In genomic region chr14:89641495-89642162, GRCh38 we compare ENCODE assay signal across 1 cellular context.
TF ChIP-seq lines count a peak whose summit lies in the region.

No MANE protein-coding gene starts in this region.

TF ChIP-seq in HepG2, 621 proteins besides CTCF, POLR2A, EP300 and RAD21 (continued from another document and continues in another):
- TF ChIP-seq, protein P1, sequence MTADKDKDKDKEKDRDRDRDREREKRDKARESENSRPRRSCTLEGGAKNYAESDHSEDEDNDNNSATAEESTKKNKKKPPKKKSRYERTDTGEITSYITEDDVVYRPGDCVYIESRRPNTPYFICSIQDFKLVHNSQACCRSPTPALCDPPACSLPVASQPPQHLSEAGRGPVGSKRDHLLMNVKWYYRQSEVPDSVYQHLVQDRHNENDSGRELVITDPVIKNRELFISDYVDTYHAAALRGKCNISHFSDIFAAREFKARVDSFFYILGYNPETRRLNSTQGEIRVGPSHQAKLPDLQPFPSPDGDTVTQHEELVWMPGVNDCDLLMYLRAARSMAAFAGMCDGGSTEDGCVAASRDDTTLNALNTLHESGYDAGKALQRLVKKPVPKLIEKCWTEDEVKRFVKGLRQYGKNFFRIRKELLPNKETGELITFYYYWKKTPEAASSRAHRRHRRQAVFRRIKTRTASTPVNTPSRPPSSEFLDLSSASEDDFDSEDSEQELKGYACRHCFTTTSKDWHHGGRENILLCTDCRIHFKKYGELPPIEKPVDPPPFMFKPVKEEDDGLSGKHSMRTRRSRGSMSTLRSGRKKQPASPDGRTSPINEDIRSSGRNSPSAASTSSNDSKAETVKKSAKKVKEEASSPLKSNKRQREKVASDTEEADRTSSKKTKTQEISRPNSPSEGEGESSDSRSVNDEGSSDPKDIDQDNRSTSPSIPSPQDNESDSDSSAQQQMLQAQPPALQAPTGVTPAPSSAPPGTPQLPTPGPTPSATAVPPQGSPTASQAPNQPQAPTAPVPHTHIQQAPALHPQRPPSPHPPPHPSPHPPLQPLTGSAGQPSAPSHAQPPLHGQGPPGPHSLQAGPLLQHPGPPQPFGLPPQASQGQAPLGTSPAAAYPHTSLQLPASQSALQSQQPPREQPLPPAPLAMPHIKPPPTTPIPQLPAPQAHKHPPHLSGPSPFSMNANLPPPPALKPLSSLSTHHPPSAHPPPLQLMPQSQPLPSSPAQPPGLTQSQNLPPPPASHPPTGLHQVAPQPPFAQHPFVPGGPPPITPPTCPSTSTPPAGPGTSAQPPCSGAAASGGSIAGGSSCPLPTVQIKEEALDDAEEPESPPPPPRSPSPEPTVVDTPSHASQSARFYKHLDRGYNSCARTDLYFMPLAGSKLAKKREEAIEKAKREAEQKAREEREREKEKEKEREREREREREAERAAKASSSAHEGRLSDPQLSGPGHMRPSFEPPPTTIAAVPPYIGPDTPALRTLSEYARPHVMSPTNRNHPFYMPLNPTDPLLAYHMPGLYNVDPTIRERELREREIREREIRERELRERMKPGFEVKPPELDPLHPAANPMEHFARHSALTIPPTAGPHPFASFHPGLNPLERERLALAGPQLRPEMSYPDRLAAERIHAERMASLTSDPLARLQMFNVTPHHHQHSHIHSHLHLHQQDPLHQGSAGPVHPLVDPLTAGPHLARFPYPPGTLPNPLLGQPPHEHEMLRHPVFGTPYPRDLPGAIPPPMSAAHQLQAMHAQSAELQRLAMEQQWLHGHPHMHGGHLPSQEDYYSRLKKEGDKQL (CRISPR knock-in tag; IDR thresholded peaks at IDR 0.05; ENCODE audit: low read depth) = no peak
- TF ChIP-seq ASH2L (IDR thresholded peaks at IDR 0.05; ENCODE audit: insufficient read length, low read depth, low read length) (peak; percentile 56), HDAC1 (CRISPR knock-in tag; IDR thresholded peaks at IDR 0.05) (0 out of 2 replicates have a peak, but pooled peaks have one; percentile 35), ZNF501 (CRISPR knock-in tag; IDR thresholded peaks at IDR 0.05) (no peak), ZNF792 (CRISPR knock-in tag; IDR thresholded peaks at IDR 0.05) (0 out of 2 replicates have a peak, but pooled peaks have one; percentile 21), RXRB (CRISPR knock-in tag; IDR thresholded peaks at IDR 0.05; ENCODE audit: borderline replicate concordance) (0 out of 2 replicates have a peak, but pooled peaks have one; percentile 22), ATF4 (CRISPR knock-in tag; IDR thresholded peaks at IDR 0.05) (peak in 1 of 2 experiments; percentile 67; a peak in 2 of 4 replicates), FLYWCH1 (CRISPR knock-in tag; IDR thresholded peaks at IDR 0.05) (no peak), ZBTB26 (CRISPR knock-in tag; IDR thresholded peaks at IDR 0.05; ENCODE audit: borderline replicate concordance) (no peak), TARDBP (CRISPR knock-in tag; IDR thresholded peaks at IDR 0.05) (peak; percentile 58; the same call in 1 of the 2 replicates), FOXA1 (IDR thresholded peaks at IDR 0.05) (no peak), FOXA1 (CRISPR knock-in tag; IDR thresholded peaks at IDR 0.05) (peak; percentile 84), ZBTB21 (CRISPR knock-in tag; IDR thresholded peaks at IDR 0.05) (no peak), ZNF276 (CRISPR knock-in tag; IDR thresholded peaks at IDR 0.05; ENCODE audit: low read depth) (no peak), FOXA3 (CRISPR knock-in tag; IDR thresholded peaks at IDR 0.05) (peak; percentile 81), ZNF124 (CRISPR knock-in tag; IDR thresholded peaks at IDR 0.05) (0 out of 2 replicates have a peak, but pooled peaks have one; percentile 21), ZHX1 (CRISPR knock-in tag; IDR thresholded peaks at IDR 0.05; ENCODE audit: low read depth) (no peak), HNF4A (CRISPR knock-in tag; IDR thresholded peaks at IDR 0.05) (peak; percentile 78), NCOA2 (CRISPR knock-in tag; IDR thresholded peaks at IDR 0.05) (peak; percentile 13; the same call in 1 of the 2 replicates), ERF (CRISPR knock-in tag; IDR thresholded peaks at IDR 0.05) (0 out of 2 replicates have a peak, but pooled peaks have one; percentile 17), ZNF317 (CRISPR knock-in tag; IDR thresholded peaks at IDR 0.05) (0 out of 2 replicates have a peak, but pooled peaks have one; percentile 35), PPARG (CRISPR knock-in tag; conservative IDR thresholded peaks at IDR 0.05) (peak; percentile 77), TAF15 (IDR thresholded peaks at IDR 0.05; ENCODE audit: low read depth, low read length, poor library complexity, severe bottlenecking) (no peak), SOX5 (CRISPR knock-in tag; IDR thresholded peaks at IDR 0.05; ENCODE audit: borderline replicate concordance) (peak; percentile 37; the same call in 1 of the 2 replicates), MAF1 (CRISPR knock-in tag; IDR thresholded peaks at IDR 0.05; ENCODE audit: borderline replicate concordance) (no peak), ZNF496 (CRISPR knock-in tag; IDR thresholded peaks at IDR 0.05; ENCODE audit: insufficient replicate concordance) (no peak), ZMYM4 (CRISPR knock-in tag; IDR thresholded peaks at IDR 0.05) (peak; percentile 68; the same call in 1 of the 2 replicates), ZNF607 (CRISPR knock-in tag; IDR thresholded peaks at IDR 0.05; ENCODE audit: borderline replicate concordance) (no peak), MAX (IDR thresholded peaks at IDR 0.05) (0 out of 2 replicates have a peak, but pooled peaks have one; percentile 12), NR2F6 (IDR thresholded peaks at IDR 0.05) (peak; percentile 57; the same call in 1 of the 2 replicates), NR2F6 (CRISPR knock-in tag; IDR thresholded peaks at IDR 0.05) (peak; percentile 49), CEBPG (CRISPR knock-in tag; IDR thresholded peaks at IDR 0.05) (peak; percentile 54), PAXIP1 (CRISPR knock-in tag; conservative IDR thresholded peaks at IDR 0.05) (peak; percentile 82), ZNF3 (CRISPR knock-in tag; IDR thresholded peaks at IDR 0.05) (no peak), NFIC (IDR thresholded peaks at IDR 0.05; ENCODE audit: low read length) (0 out of 2 replicates have a peak, but pooled peaks have one; percentile 24), BCL6 (CRISPR knock-in tag; IDR thresholded peaks at IDR 0.05) (peak; percentile 88), MXI1 (IDR thresholded peaks at IDR 0.05; ENCODE audit: borderline replicate concordance, low read depth, low read length) (0 out of 3 replicates have a peak, but pooled peaks have one; percentile 16)
- TF ChIP-seq, protein P2, sequence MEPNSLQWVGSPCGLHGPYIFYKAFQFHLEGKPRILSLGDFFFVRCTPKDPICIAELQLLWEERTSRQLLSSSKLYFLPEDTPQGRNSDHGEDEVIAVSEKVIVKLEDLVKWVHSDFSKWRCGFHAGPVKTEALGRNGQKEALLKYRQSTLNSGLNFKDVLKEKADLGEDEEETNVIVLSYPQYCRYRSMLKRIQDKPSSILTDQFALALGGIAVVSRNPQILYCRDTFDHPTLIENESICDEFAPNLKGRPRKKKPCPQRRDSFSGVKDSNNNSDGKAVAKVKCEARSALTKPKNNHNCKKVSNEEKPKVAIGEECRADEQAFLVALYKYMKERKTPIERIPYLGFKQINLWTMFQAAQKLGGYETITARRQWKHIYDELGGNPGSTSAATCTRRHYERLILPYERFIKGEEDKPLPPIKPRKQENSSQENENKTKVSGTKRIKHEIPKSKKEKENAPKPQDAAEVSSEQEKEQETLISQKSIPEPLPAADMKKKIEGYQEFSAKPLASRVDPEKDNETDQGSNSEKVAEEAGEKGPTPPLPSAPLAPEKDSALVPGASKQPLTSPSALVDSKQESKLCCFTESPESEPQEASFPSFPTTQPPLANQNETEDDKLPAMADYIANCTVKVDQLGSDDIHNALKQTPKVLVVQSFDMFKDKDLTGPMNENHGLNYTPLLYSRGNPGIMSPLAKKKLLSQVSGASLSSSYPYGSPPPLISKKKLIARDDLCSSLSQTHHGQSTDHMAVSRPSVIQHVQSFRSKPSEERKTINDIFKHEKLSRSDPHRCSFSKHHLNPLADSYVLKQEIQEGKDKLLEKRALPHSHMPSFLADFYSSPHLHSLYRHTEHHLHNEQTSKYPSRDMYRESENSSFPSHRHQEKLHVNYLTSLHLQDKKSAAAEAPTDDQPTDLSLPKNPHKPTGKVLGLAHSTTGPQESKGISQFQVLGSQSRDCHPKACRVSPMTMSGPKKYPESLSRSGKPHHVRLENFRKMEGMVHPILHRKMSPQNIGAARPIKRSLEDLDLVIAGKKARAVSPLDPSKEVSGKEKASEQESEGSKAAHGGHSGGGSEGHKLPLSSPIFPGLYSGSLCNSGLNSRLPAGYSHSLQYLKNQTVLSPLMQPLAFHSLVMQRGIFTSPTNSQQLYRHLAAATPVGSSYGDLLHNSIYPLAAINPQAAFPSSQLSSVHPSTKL (CRISPR knock-in tag; IDR thresholded peaks at IDR 0.05) = peak; percentile 71
- TF ChIP-seq, protein P3, sequence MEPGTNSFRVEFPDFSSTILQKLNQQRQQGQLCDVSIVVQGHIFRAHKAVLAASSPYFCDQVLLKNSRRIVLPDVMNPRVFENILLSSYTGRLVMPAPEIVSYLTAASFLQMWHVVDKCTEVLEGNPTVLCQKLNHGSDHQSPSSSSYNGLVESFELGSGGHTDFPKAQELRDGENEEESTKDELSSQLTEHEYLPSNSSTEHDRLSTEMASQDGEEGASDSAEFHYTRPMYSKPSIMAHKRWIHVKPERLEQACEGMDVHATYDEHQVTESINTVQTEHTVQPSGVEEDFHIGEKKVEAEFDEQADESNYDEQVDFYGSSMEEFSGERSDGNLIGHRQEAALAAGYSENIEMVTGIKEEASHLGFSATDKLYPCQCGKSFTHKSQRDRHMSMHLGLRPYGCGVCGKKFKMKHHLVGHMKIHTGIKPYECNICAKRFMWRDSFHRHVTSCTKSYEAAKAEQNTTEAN (CRISPR knock-in tag; conservative IDR thresholded peaks at IDR 0.05) = peak; percentile 100
